9 cellular contexts compared by ENCODE assay signal in the genomic region with DNA sequence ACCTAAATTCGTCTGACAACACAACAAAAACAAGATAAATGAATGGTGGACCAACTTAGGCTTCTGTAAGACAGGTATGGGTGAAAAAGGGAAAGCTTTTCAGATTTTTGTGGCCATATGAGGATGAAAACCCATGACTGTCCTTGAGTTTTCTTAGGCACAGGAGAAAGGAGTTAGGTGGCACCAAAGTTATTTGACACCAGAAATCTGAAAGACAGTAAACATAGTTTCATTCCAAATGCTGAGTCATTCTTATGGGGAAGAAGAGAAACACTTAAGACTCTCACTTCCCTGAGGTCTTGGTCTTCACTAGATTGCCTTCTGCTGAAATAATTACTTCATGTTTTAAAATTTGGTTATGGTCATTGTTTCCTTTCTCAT. TPM values are rescaled to one million over a fixed set of nuclear protein-coding genes. Genes with fewer than 3 reads are reported as not detected.
A peak's percentile ranks its signal among the peaks of the same experiment; 100 is the strongest.
DNase-seq lines count a peak whose midpoint lies in the region; ATAC-seq and TF ChIP-seq lines count a peak whose summit lies in the region.
"Had no signal": no experiment of that assay in that cellular context is flagged by ENCODE, and none has a peak within 500 bp of the region (broad histone marks: within the 10 kb centered on the region; RNA-seq: fewer than 3 reads in every experiment).

No MANE protein-coding gene starts in this region.

- no peaks in the 10 kb centered on the region for H3K27me3 ChIP-seq in breast epithelium
- H3K27me3 ChIP-seq in skeletal muscle tissue (ENCODE audit: control insufficient read depth in 3 of 3, insufficient read depth in 3 of 3, low read length in 3 of 3): no peaks in the 10 kb centered on the region
- H3K27me3 ChIP-seq: right lobe of liver had no signal

- TF ChIP-seq CTCF in HEK293 (tag by site-specific recombination; IDR thresholded peaks at IDR 0.05) (no peak), breast epithelium (IDR thresholded peaks at IDR 0.05) (no peak)

- TF ChIP-seq POLR2A in breast epithelium (IDR thresholded peaks at IDR 0.05): no peak

- H3K36me3 ChIP-seq in HEK293 (ENCODE audit: control insufficient read depth in 2 of 2, insufficient read depth in 1 of 2, low read length in 2 of 2) (no peaks in the 10 kb centered on the region), breast epithelium (no peaks in the 10 kb centered on the region), skeletal muscle tissue (ENCODE audit: control insufficient read depth in 3 of 3, insufficient read depth in 3 of 3, low read length in 3 of 3) (no peaks in the 10 kb centered on the region)
- H3K36me3 ChIP-seq: right lobe of liver had no signal

- CTCF ChIA-PET in HEK293 (lab: Yijun Ruan, JAX): interaction anchor here (0.7 kb wide), 1 partner anchor 686 kb away, joined by 6 read pairs; no protein-coding TSS in a partner anchor

- no peak overlapping the region for H3K9ac ChIP-seq in skeletal muscle tissue (ENCODE audit: low read depth in 1 of 3, low read length in 3 of 3)

- POLR2A ChIA-PET in HEK293 (lab: Yijun Ruan, JAX): no interaction called here

- peak; percentile 74 for ATAC-seq in GM18519 (IDR thresholded peaks at IDR 0.05; ENCODE audit: low FRiP score, unreplicated experiment)

- peak; percentile 81 for DNase-seq in M059J (ENCODE audit: low read depth)
- DNase-seq in breast epithelium (ENCODE audit: low spot score in 2 of 2): no peak
- no peak for DNase-seq in stimulated activated CD4-positive, alpha-beta T cell treated with anti-CD3 and anti-CD28 coated beads, Interleukin-1b, Interleukin-23, amount 100 ng/mL, for 48 hours
- DNase-seq in activated CD4-positive, CD25-positive, alpha-beta regulatory T cell treated with anti-CD3 and anti-CD28 coated beads, Interleukin-2, amount 50 U/mL, for 72 hours: no peak
- DNase-seq: activated B cell treated with CpG ODN at 0.5 μM for 24 hours, right lobe of liver had no signal

- H3K27ac ChIP-seq in HEK293 (ENCODE audit: extremely low read depth, low read depth, low read length) (no peak overlapping the region), breast epithelium (peak overlapping the region; percentile 69 to 75), skeletal muscle tissue (ENCODE audit: low read depth, low read length) (peak overlapping the region; percentile 86)
- H3K27ac ChIP-seq: right lobe of liver had no signal

- intact Hi-C loops in breast epithelium (cut with DNase I; ENCODE audit: low total_unique reads): no loop called here

- H3K9me3 ChIP-seq in HEK293 (ENCODE audit: control insufficient read depth, insufficient read depth, low read depth, low read length) (no peaks in the 10 kb centered on the region), breast epithelium (no peaks in the 10 kb centered on the region), skeletal muscle tissue (ENCODE audit: control insufficient read depth in 3 of 3, low read length in 3 of 3) (no peaks in the 10 kb centered on the region)
- H3K9me3 ChIP-seq: right lobe of liver had no signal

- H3K4me1 ChIP-seq in HEK293 (ENCODE audit: control insufficient read depth, insufficient read depth, low read length): no peaks in the 10 kb centered on the region; the same call in 1 of the 2 replicates
- H3K4me1 ChIP-seq in breast epithelium: peaks cover 0 to 13% of the 10 kb centered on the region in 2 donors
- H3K4me1 ChIP-seq in skeletal muscle tissue (ENCODE audit: control insufficient read depth in 3 of 3, insufficient read depth in 3 of 3, low read length in 3 of 3): peaks cover 19 to 31% (median 30%) of the 10 kb centered on the region in 3 donors

- H3K4me3 ChIP-seq in HEK293 (ENCODE audit: low read depth, low read length) (no peak overlapping the region), breast epithelium (no peak overlapping the region), skeletal muscle tissue (ENCODE audit: low read length in 3 of 3) (peak overlapping the region in 1 of 3 donors; percentile 7)
- H3K4me3 ChIP-seq: right lobe of liver had no signal

TF ChIP-seq in HEK293, 187 proteins besides CTCF, POLR2A, EP300 and RAD21:
- TF ChIP-seq RBAK (tag by site-specific recombination; IDR thresholded peaks at IDR 0.05): no peak
- TF ChIP-seq PRDM1 (tag by site-specific recombination; IDR thresholded peaks at IDR 0.05): peak; percentile 78
- 0 out of 2 replicates have a peak, but pooled peaks have one; percentile 27 for TF ChIP-seq KLF8 (tag by site-specific recombination; IDR thresholded peaks at IDR 0.05)
- TF ChIP-seq PRDM4 (tag by site-specific recombination; IDR thresholded peaks at IDR 0.05): peak; percentile 87
- no peak for TF ChIP-seq ZNF513 (tag by site-specific recombination; IDR thresholded peaks at IDR 0.05)
- no peak for TF ChIP-seq ZNF155 (tag by site-specific recombination; IDR thresholded peaks at IDR 0.05)
- TF ChIP-seq, protein P1, sequence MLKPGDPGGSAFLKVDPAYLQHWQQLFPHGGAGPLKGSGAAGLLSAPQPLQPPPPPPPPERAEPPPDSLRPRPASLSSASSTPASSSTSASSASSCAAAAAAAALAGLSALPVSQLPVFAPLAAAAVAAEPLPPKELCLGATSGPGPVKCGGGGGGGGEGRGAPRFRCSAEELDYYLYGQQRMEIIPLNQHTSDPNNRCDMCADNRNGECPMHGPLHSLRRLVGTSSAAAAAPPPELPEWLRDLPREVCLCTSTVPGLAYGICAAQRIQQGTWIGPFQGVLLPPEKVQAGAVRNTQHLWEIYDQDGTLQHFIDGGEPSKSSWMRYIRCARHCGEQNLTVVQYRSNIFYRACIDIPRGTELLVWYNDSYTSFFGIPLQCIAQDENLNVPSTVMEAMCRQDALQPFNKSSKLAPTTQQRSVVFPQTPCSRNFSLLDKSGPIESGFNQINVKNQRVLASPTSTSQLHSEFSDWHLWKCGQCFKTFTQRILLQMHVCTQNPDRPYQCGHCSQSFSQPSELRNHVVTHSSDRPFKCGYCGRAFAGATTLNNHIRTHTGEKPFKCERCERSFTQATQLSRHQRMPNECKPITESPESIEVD (tag by site-specific recombination; IDR thresholded peaks at IDR 0.05): peak; percentile 18; the same call in 1 of the 2 replicates
- no peak for TF ChIP-seq HOXA7 (CRISPR knock-in tag; IDR thresholded peaks at IDR 0.05; ENCODE audit: borderline replicate concordance)
- no peak for TF ChIP-seq ZNF707 (tag by site-specific recombination; IDR thresholded peaks at IDR 0.05)
- peak; percentile 18; the same call in 1 of the 2 replicates for TF ChIP-seq TRIM28 (IDR thresholded peaks at IDR 0.05; ENCODE audit: borderline replicate concordance, low read length)
- TF ChIP-seq ZNF366 (tag by site-specific recombination; conservative IDR thresholded peaks at IDR 0.05): peak; percentile 62
- no peak for TF ChIP-seq ZNF510 (tag by site-specific recombination; IDR thresholded peaks at IDR 0.05; ENCODE audit: insufficient replicate concordance)
- TF ChIP-seq ZNF629 (tag by site-specific recombination; IDR thresholded peaks at IDR 0.05): peak; percentile 26; the same call in 1 of the 2 replicates
- TF ChIP-seq ZSCAN30 (tag by site-specific recombination; IDR thresholded peaks at IDR 0.05): peak; percentile 23; the same call in 1 of the 2 replicates
- TF ChIP-seq SP7 (tag by site-specific recombination; IDR thresholded peaks at IDR 0.05): 0 out of 2 replicates have a peak, but pooled peaks have one; percentile 23
- TF ChIP-seq ZBTB21 (tag by site-specific recombination; IDR thresholded peaks at IDR 0.05): no peak

RNA-seq across cellular contexts. Expression of gene GPD2, which starts 5.2 kb away (rescaled TPM):
- total RNA-seq in M059J (2014; rRNA removed; shearing (Covaris generic)): 45.8 and 82.4 TPM in 2 replicates
- total RNA-seq in breast epithelium (100 to 1,000 TPM in 1 of 3 donors, 10 to 100 TPM in 2; 28.8 to 104 (median 79.6) TPM), skeletal muscle tissue (17.2 TPM)
